In the genomic region with DNA sequence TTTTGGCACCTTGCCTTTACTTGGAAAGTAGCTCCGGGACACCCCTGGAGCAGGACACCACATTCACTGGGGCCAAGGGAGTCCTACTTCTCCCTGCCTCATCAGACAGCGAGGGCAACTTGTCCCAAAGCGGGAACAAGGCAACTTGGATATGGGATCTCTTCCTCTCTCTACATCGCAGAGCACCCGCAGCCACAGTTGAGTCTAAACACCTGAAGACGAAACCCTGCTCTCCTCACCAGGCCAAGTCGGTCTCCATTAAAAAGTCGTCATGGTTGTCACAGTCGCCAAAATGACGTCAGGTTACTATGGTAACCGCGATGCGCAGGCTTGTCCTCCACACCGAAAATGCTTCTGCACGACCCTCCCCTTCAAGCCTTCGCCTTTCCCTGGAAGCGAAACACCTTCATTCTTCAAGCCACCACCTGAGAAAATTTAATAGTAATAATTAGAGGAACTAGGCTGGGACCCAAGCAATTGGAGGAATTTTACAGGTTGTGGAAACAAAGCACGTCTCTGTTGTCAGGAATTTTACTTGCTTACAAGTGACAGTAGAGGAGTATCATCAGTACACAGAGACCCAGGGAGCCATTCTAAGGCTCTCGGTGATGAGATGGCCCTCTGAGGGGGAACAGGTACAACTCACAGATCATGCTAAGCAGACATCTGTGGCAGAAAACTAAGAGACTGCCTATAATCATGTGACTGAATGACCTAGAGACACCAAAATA, we compare ENCODE assay signal across 8 cellular contexts. TPM values are rescaled to one million over a fixed set of nuclear protein-coding genes. Genes with fewer than 3 reads are reported as not detected.
A peak's percentile ranks its signal among the peaks of the same experiment; 100 is the strongest.
DNase-seq lines count a peak whose midpoint lies in the region; ATAC-seq and TF ChIP-seq lines count a peak whose summit lies in the region.

No MANE protein-coding gene starts in this region.

- BruUV-seq in Calu3 (replicated peaks; lab: Mats Ljungman, UMichigan) = no TSS peak

- H3K27me3 Mint-ChIP-seq in Calu3 (ENCODE audit: unreplicated experiment) (no peaks in the 10 kb centered on the region), endodermal cell (ENCODE audit: insufficient read depth) (no peaks in the 10 kb centered on the region)
- H3K27me3 Mint-ChIP-seq in activated CD4-positive, alpha-beta memory T cell treated with anti-CD3 and anti-CD28 coated beads, Interleukin-2, amount 10 ng/mL, durations not matched to agents 7 days and 5 days = no peaks in the 10 kb centered on the region
- H3K27me3 Mint-ChIP-seq in stimulated activated memory B cell treated with anti-CD40 and anti-IgM and Interleukin-4, amounts not matched to agents 10 μg/mL and 1 μg/mL and 100 μg/mL, for 72 hours = no peaks in the 10 kb centered on the region

- H3K9me3 ChIP-seq in KOPT-K1 (ENCODE audit: insufficient read depth, low read length, poor library complexity, severe bottlenecking) (no peaks in the 10 kb centered on the region), endodermal cell (ENCODE audit: control insufficient read depth, low read length) (no peaks in the 10 kb centered on the region), muscle layer of duodenum (ENCODE audit: control insufficient read depth in 1 of 2, low read length in 2 of 2) (no peaks in the 10 kb centered on the region)

- H3K27me3 ChIP-seq in endodermal cell (ENCODE audit: control insufficient read depth, insufficient read depth, low read length, poor library complexity, severe bottlenecking) (no peaks in the 10 kb centered on the region), muscle layer of duodenum (ENCODE audit: low read depth, low read length) (no peaks in the 10 kb centered on the region)

- H3K9me3 Mint-ChIP-seq in Calu3 (ENCODE audit: low read depth, unreplicated experiment) = no peaks in the 10 kb centered on the region
- H3K9me3 Mint-ChIP-seq in activated CD4-positive, alpha-beta memory T cell treated with anti-CD3 and anti-CD28 coated beads, Interleukin-2, amount 10 ng/mL, durations not matched to agents 7 days and 5 days = no peaks in the 10 kb centered on the region
- H3K9me3 Mint-ChIP-seq in endodermal cell = no peaks in the 10 kb centered on the region
- no peaks in the 10 kb centered on the region for H3K9me3 Mint-ChIP-seq in stimulated activated memory B cell treated with anti-CD40 and anti-IgM and Interleukin-4, amounts not matched to agents 10 μg/mL and 1 μg/mL and 100 μg/mL, for 72 hours

- CTCF ChIA-PET in Calu3 (lab: Charles Lee) = no interaction called here
- CTCF ChIA-PET in activated CD4-positive, alpha-beta memory T cell treated with anti-CD3 and anti-CD28 coated beads, Interleukin-2, amount 10 ng/mL, durations not matched to agents 7 days and 5 days (lab: Charles Lee) = no interaction called here

- H3K36me3 ChIP-seq in KOPT-K1 (ENCODE audit: insufficient read depth, low read length) = no peaks in the 10 kb centered on the region
- no peaks in the 10 kb centered on the region for H3K36me3 ChIP-seq in endodermal cell (ENCODE audit: control insufficient read depth, insufficient read depth, low read length)
- H3K36me3 ChIP-seq in muscle layer of duodenum (ENCODE audit: control insufficient read depth in 1 of 2, insufficient read depth in 2 of 2, low read length in 2 of 2) = no peaks in the 10 kb centered on the region

- H3K27ac Mint-ChIP-seq in Calu3 (ENCODE audit: unreplicated experiment) (peak overlapping the region; percentile 83), endodermal cell (peak overlapping the region; percentile 98)
- peak overlapping the region; percentile 48 for H3K27ac Mint-ChIP-seq in activated CD4-positive, alpha-beta memory T cell treated with anti-CD3 and anti-CD28 coated beads, Interleukin-2, amount 10 ng/mL, durations not matched to agents 7 days and 5 days
- H3K27ac Mint-ChIP-seq in stimulated activated memory B cell treated with anti-CD40 and anti-IgM and Interleukin-4, amounts not matched to agents 10 μg/mL and 1 μg/mL and 100 μg/mL, for 72 hours = peak overlapping the region; percentile 87

- H3K4me1 ChIP-seq in endodermal cell (ENCODE audit: control insufficient read depth, insufficient read depth, low read length) = no peaks in the 10 kb centered on the region
- H3K4me1 ChIP-seq in muscle layer of duodenum (ENCODE audit: control insufficient read depth in 1 of 2, insufficient read depth in 2 of 2, low read length in 2 of 2) = no peaks in the 10 kb centered on the region

- peak overlapping the region; percentile 62 for H3K4me3 Mint-ChIP-seq in Calu3 (ENCODE audit: low read depth, unreplicated experiment)
- peak overlapping the region; percentile 85 for H3K4me3 Mint-ChIP-seq in activated CD4-positive, alpha-beta memory T cell treated with anti-CD3 and anti-CD28 coated beads, Interleukin-2, amount 10 ng/mL, durations not matched to agents 7 days and 5 days
- peak overlapping the region; percentile 76 for H3K4me3 Mint-ChIP-seq in endodermal cell
- H3K4me3 Mint-ChIP-seq in stimulated activated memory B cell treated with anti-CD40 and anti-IgM and Interleukin-4, amounts not matched to agents 10 μg/mL and 1 μg/mL and 100 μg/mL, for 72 hours = peak overlapping the region; percentile 89

- peak overlapping the region; percentile 78 for H3K9ac ChIP-seq in endodermal cell (ENCODE audit: extremely low read depth, low read length, poor library complexity, severe bottlenecking)

- POLR2A ChIA-PET in activated CD4-positive, alpha-beta memory T cell treated with anti-CD3 and anti-CD28 coated beads, Interleukin-2, amount 10 ng/mL, durations not matched to agents 7 days and 5 days (lab: Charles Lee) = interaction anchor here (0.7 kb wide), 1 partner anchor 18 kb away, joined by 3 read pairs; no protein-coding TSS in a partner anchor

- peak overlapping the region; percentile 25 for H3K27ac ChIP-seq in KOPT-K1 (ENCODE audit: low read depth, low read length, poor library complexity, severe bottlenecking)
- H3K27ac ChIP-seq in endodermal cell (ENCODE audit: low read depth, low read length) = no peak overlapping the region
- H3K27ac ChIP-seq in muscle layer of duodenum (ENCODE audit: low read length) = no peak overlapping the region

- H3K36me3 Mint-ChIP-seq in Calu3 (ENCODE audit: insufficient read depth, unreplicated experiment) (peaks cover 5% of the 10 kb centered on the region), endodermal cell (ENCODE audit: low read depth) (no peaks in the 10 kb centered on the region)
- H3K36me3 Mint-ChIP-seq in activated CD4-positive, alpha-beta memory T cell treated with anti-CD3 and anti-CD28 coated beads, Interleukin-2, amount 10 ng/mL, durations not matched to agents 7 days and 5 days (ENCODE audit: low read depth) = no peaks in the 10 kb centered on the region
- H3K36me3 Mint-ChIP-seq in stimulated activated memory B cell treated with anti-CD40 and anti-IgM and Interleukin-4, amounts not matched to agents 10 μg/mL and 1 μg/mL and 100 μg/mL, for 72 hours = no peaks in the 10 kb centered on the region

- intact Hi-C loops in Calu3 (cut with micrococcal nuclease; ENCODE audit: unreplicated experiment) = no loop called here

- H3K4me3 ChIP-seq in endodermal cell (ENCODE audit: low read length) = peak overlapping the region; percentile 85
- peak overlapping the region; percentile 56 to 64 for H3K4me3 ChIP-seq in muscle layer of duodenum (ENCODE audit: low read depth in 1 of 2, low read length in 2 of 2)

- no peak for TF ChIP-seq CTCF in Calu3 (IDR thresholded peaks at IDR 0.05; ENCODE audit: unreplicated experiment)
- TF ChIP-seq CTCF in endodermal cell (conservative IDR thresholded peaks at IDR 0.05) = no peak

- peak; percentile 36 for DNase-seq in Calu3
- peak; percentile 70 for DNase-seq in activated CD4-positive, alpha-beta memory T cell treated with anti-CD3 and anti-CD28 coated beads, Interleukin-2, amount 10 ng/mL, durations not matched to agents 7 days and 5 days
- DNase-seq in endodermal cell = peak; percentile 92
- no peak for DNase-seq in DMS53 treated with DMSO at 0.1 percent for 48 hours (lab: John Stamatoyannopoulos, UW; ENCODE audit: unreplicated experiment)

- H3K4me1 Mint-ChIP-seq in Calu3 (ENCODE audit: low read depth, unreplicated experiment) (peaks cover 12% of the 10 kb centered on the region), endodermal cell (peaks cover 32% of the 10 kb centered on the region)
- H3K4me1 Mint-ChIP-seq in activated CD4-positive, alpha-beta memory T cell treated with anti-CD3 and anti-CD28 coated beads, Interleukin-2, amount 10 ng/mL, durations not matched to agents 7 days and 5 days = peaks cover 4% of the 10 kb centered on the region
- no peaks in the 10 kb centered on the region for H3K4me1 Mint-ChIP-seq in stimulated activated memory B cell treated with anti-CD40 and anti-IgM and Interleukin-4, amounts not matched to agents 10 μg/mL and 1 μg/mL and 100 μg/mL, for 72 hours

- peak; percentile 94 for ATAC-seq in GM21423 (IDR thresholded peaks at IDR 0.05; ENCODE audit: unreplicated experiment)
- peak; percentile 78 for ATAC-seq in stimulated activated memory B cell treated with anti-CD40 and anti-IgM and Interleukin-4, amounts not matched to agents 10 μg/mL and 1 μg/mL and 100 μg/mL, for 72 hours

- WGBS in endodermal cell (ENCODE audit: insufficient coverage in 1 of 2, insufficient read length in 1 of 2), 2 experiments = 0 to 6% methylated on average over 5 to 17 of the region's 19 CpGs

RNA-seq across cellular contexts. Expression of a gene that starts 30.5 kb away (rescaled TPM):
- 57.6 and 68.0 TPM in 2 replicates for total RNA-seq in Calu3 (2022)
- total RNA-seq in activated CD4-positive, alpha-beta memory T cell treated with anti-CD3 and anti-CD28 coated beads, Interleukin-2, amount 10 ng/mL, durations not matched to agents 7 days and 5 days = 1 to 10 TPM; 3.4 to 4.7 TPM
- 10 to 100 TPM; 72.7 to 88.8 TPM for total RNA-seq in endodermal cell
- polyA plus RNA-seq in endodermal cell (2013, experiment 1 of 2) = 53.8 TPM
- 53.0 TPM for polyA plus RNA-seq in endodermal cell (2013, experiment 2 of 2)

RNA-seq across cellular contexts. Expression of a gene that starts 35.6 kb away (rescaled TPM):
- 0.42 and 0.68 TPM in 2 replicates for total RNA-seq in Calu3 (2022)
- total RNA-seq in activated CD4-positive, alpha-beta memory T cell treated with anti-CD3 and anti-CD28 coated beads, Interleukin-2, amount 10 ng/mL, durations not matched to agents 7 days and 5 days = under 1 TPM in 1 of 2 experiments, not detected in 1; 0.10 TPM
- total RNA-seq in endodermal cell = under 1 TPM; 0.51 to 0.66 TPM
- polyA plus RNA-seq in endodermal cell (2013, experiment 1 of 2) = 0.21 TPM
- 0.37 TPM for polyA plus RNA-seq in endodermal cell (2013, experiment 2 of 2)

RNA-seq across cellular contexts. Expression of a gene that starts 52.9 kb away (rescaled TPM):
- total RNA-seq in Calu3 (2022) = 9.1 TPM in 2 replicates
- 1 to 10 TPM; 2.5 to 3.0 TPM for total RNA-seq in activated CD4-positive, alpha-beta memory T cell treated with anti-CD3 and anti-CD28 coated beads, Interleukin-2, amount 10 ng/mL, durations not matched to agents 7 days and 5 days
- total RNA-seq in endodermal cell = 10 to 100 TPM in 1 of 2 donors, 1 to 10 TPM in 1; 9.2 to 11.0 TPM
- polyA plus RNA-seq in endodermal cell (2013, experiment 1 of 2) = 14.1 TPM
- 11.8 TPM for polyA plus RNA-seq in endodermal cell (2013, experiment 2 of 2)

Comparison
In these comparisons a context has a peak if more than half of its experiments do, and no peak if none do; other contexts are left out.
1. H3K27ac Mint-ChIP-seq: peak in every context shown above with its lines; median percentile 98 in endodermal cell; 87 in stimulated activated memory B cell treated with anti-CD40 and anti-IgM and Interleukin-4, amounts not matched to agents 10 μg/mL and 1 μg/mL and 100 μg/mL, for 72 hours; 83 in Calu3; 48 in activated CD4-positive, alpha-beta memory T cell treated with anti-CD3 and anti-CD28 coated beads, Interleukin-2, amount 10 ng/mL, durations not matched to agents 7 days and 5 days.
2. RNA of a gene that starts 30.5 kb away (total RNA-seq): 72.7 to 88.8 TPM in endodermal cell and 57.6 to 68.0 TPM in Calu3; 3.4 to 4.7 TPM in activated CD4-positive, alpha-beta memory T cell treated with anti-CD3 and anti-CD28 coated beads, Interleukin-2, amount 10 ng/mL, durations not matched to agents 7 days and 5 days; every median in the first group is over 10 times any median in the second.
3. Peak in every context shown above with its lines, with median percentiles within 50 percentile points of each other: H3K4me3 Mint-ChIP-seq.